14 cellular contexts compared by ENCODE assay signal in the genomic region with DNA sequence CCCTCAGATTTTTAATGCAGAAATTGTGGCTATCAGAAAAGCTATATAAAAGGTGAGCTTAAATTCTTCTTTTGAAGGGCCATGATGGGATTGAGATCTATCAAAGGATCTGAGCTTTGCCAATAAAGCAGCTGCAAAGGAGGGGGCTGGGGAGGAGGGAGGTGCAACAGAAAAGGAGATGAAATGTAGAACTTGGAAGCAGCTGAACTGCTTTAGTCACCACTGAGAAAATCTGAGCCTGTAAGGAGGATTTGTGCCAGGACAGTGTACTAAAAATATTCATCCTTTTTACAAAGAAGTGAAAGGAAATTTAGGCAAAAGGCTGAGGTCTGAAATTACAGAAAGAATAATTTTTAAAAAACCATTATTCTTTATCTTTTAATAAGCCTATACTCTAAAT. TPM values are rescaled to one million over a fixed set of nuclear protein-coding genes. Genes with fewer than 3 reads are reported as not detected.
A peak's percentile ranks its signal among the peaks of the same experiment; 100 is the strongest.
DNase-seq lines count a peak whose midpoint lies in the region; ATAC-seq and TF ChIP-seq lines count a peak whose summit lies in the region.
"Had no signal": no experiment of that assay in that cellular context is flagged by ENCODE, and none has a peak within 500 bp of the region (broad histone marks: within the 10 kb centered on the region; RNA-seq: fewer than 3 reads in every experiment).

No MANE protein-coding gene starts in this region.

- TF ChIP-seq POLR2A in stomach (IDR thresholded peaks at IDR 0.05): no peak
- TF ChIP-seq POLR2A in breast epithelium (IDR thresholded peaks at IDR 0.05): no peak

- in situ Hi-C loops in astrocyte of the spinal cord (cut with HindIII; ENCODE audit: low sequenced_read_pairs): no loop called here

- H3K36me3 Mint-ChIP-seq in CD14-positive monocyte: no peaks in the 10 kb centered on the region

- intact Hi-C loops in left ventricle myocardium inferior (cut with micrococcal nuclease) (no loop called here), stomach (cut with DNase I; ENCODE audit: low total_unique reads) (no loop called here), CD14-positive monocyte (cut with micrococcal nuclease) (loop anchor here (10.0 kb wide), 2 partner anchors 66 to 76 kb away; partner anchors contain the start of gene PSTPIP1 (in 1 of the 2)), breast epithelium (cut with DNase I; ENCODE audit: low total_unique reads) (no loop called here)

- CTCF ChIA-PET in HEK293 (lab: Yijun Ruan, JAX): interaction anchor here (0.6 to 1.5 kb wide), 7 partner anchors 10 to 483 kb away, joined by 3 to 6 read pairs (median 6); no protein-coding TSS in a partner anchor

- TF ChIP-seq EP300 in stomach (IDR thresholded peaks at IDR 0.05): no peak

- H3K9me3 ChIP-seq in HEK293 (ENCODE audit: control insufficient read depth, insufficient read depth, low read depth, low read length) (no peaks in the 10 kb centered on the region), left ventricle myocardium inferior (replicated peaks) (no peaks in the 10 kb centered on the region), stomach (no peaks in the 10 kb centered on the region), breast epithelium (no peaks in the 10 kb centered on the region)

- H3K36me3 ChIP-seq in HEK293 (ENCODE audit: control insufficient read depth in 2 of 2, insufficient read depth in 1 of 2, low read length in 2 of 2): peaks cover 0 to 3% of the 10 kb centered on the region in 2 experiments; a peak in 2 of 3 replicates
- no peaks in the 10 kb centered on the region for H3K36me3 ChIP-seq in left ventricle myocardium inferior
- H3K36me3 ChIP-seq in stomach: no peaks in the 10 kb centered on the region
- H3K36me3 ChIP-seq in breast epithelium: no peaks in the 10 kb centered on the region

- POLR2A ChIA-PET in HEK293 (lab: Yijun Ruan, JAX): interaction anchor here (3.3 kb wide), 1 partner anchor 11 kb away, joined by 13 read pairs; the partner anchor contains the start of gene TSPAN3

- TF ChIP-seq CTCF in HEK293 (tag by site-specific recombination; IDR thresholded peaks at IDR 0.05): no peak
- no peak for TF ChIP-seq CTCF in astrocyte of the spinal cord (IDR thresholded peaks at IDR 0.05; ENCODE audit: low read depth, low read length)
- TF ChIP-seq CTCF in left ventricle myocardium inferior (IDR thresholded peaks at IDR 0.05; ENCODE audit: borderline replicate concordance): no peak
- no peak for TF ChIP-seq CTCF in stomach (IDR thresholded peaks at IDR 0.05)
- no peak for TF ChIP-seq CTCF in CD14-positive monocyte (IDR thresholded peaks at IDR 0.05)
- TF ChIP-seq CTCF in breast epithelium (IDR thresholded peaks at IDR 0.05): no peak

- no peaks in the 10 kb centered on the region for H3K27me3 Mint-ChIP-seq in CD14-positive monocyte (ENCODE audit: low read depth in 3 of 3)

- DNase-seq in astrocyte of the spinal cord (ENCODE audit: low read depth, low spot score): peak; percentile 60
- DNase-seq in left ventricle myocardium inferior: no peak
- DNase-seq in stomach: no peak
- no peak for DNase-seq in CD14-positive monocyte (ENCODE audit: low spot score)
- no peak for DNase-seq in breast epithelium (ENCODE audit: low spot score in 2 of 2)
- no peak for DNase-seq in T1000 (lab: John Stamatoyannopoulos, UW)
- DNase-seq: activated CD4-positive, CD25-positive, alpha-beta regulatory T cell; activated effector memory CD4-positive, alpha-beta T cell treated with Interleukin-2 at 50 U/mL for 16 hours; EL; NCI-H1105 had no signal

- H3K27ac ChIP-seq in HEK293 (ENCODE audit: extremely low read depth, low read depth, low read length) (no peak overlapping the region), left ventricle myocardium inferior (replicated peaks) (peak overlapping the region; percentile 51), stomach (peak overlapping the region in 3 of 5 donors; percentile 2 to 47 (median 3)), breast epithelium (no peak overlapping the region)

- H3K4me3 Mint-ChIP-seq in CD14-positive monocyte: no peak overlapping the region

- H3K27me3 ChIP-seq in left ventricle myocardium inferior (ENCODE audit: low read depth) (no peaks in the 10 kb centered on the region), stomach (no peaks in the 10 kb centered on the region), breast epithelium (no peaks in the 10 kb centered on the region)

- H3K4me1 ChIP-seq in HEK293 (ENCODE audit: control insufficient read depth, insufficient read depth, low read length): peaks cover 59% of the 10 kb centered on the region
- H3K4me1 ChIP-seq in left ventricle myocardium inferior: peaks cover 37% of the 10 kb centered on the region
- H3K4me1 ChIP-seq in stomach: peaks cover 27 to 95% (median 60%) of the 10 kb centered on the region in 4 donors
- peaks cover 0 to 7% of the 10 kb centered on the region in 2 donors for H3K4me1 ChIP-seq in breast epithelium

- no peak for ATAC-seq in HG03025 (IDR thresholded peaks at IDR 0.05; ENCODE audit: low FRiP score, unreplicated experiment)
- ATAC-seq: HCT116, Panc1 had no signal

- H3K4me3 ChIP-seq in HEK293 (ENCODE audit: low read depth, low read length) (no peak overlapping the region), astrocyte of the spinal cord (ENCODE audit: low read depth, low read length) (no peak overlapping the region), left ventricle myocardium inferior (peak overlapping the region; percentile 29), stomach (no peak overlapping the region), breast epithelium (no peak overlapping the region)

- no peaks in the 10 kb centered on the region for H3K9me3 Mint-ChIP-seq in CD14-positive monocyte

- H3K27ac Mint-ChIP-seq in CD14-positive monocyte: peak overlapping the region in 2 of 7 donors; percentile 38 to 73

- peaks cover 35% of the 10 kb centered on the region for H3K4me1 Mint-ChIP-seq in CD14-positive monocyte

TF ChIP-seq in HEK293, 187 proteins besides CTCF, POLR2A, EP300 and RAD21:
- TF ChIP-seq ZFP37 (tag by site-specific recombination; IDR thresholded peaks at IDR 0.05) (no peak), ZNF341 (tag by site-specific recombination; IDR thresholded peaks at IDR 0.05; ENCODE audit: low read depth) (peak; percentile 48; the same call in 1 of the 2 replicates)

RNA-seq across cellular contexts. Expression of gene TSPAN3, which starts 10.3 kb away (rescaled TPM):
- total RNA-seq in left ventricle myocardium inferior: 98.6 TPM
- total RNA-seq in stomach: 100 to 1,000 TPM in 3 of 5 donors, 10 to 100 TPM in 2; 42.9 to 390 (median 143) TPM
- polyA plus RNA-seq in stomach: 100 to 1,000 TPM in 1 of 3 donors, 10 to 100 TPM in 2; 48.7 to 100 (median 99.2) TPM
- polyA plus RNA-seq in CD14-positive monocyte: 10 to 100 TPM; 53.2 to 68.0 TPM
- total RNA-seq in breast epithelium: 100 to 1,000 TPM; 148 to 398 (median 292) TPM

Comparison
In these comparisons a context has a peak if more than half of its experiments do, and no peak if none do; other contexts are left out.
1. H3K27ac ChIP-seq: peak in left ventricle myocardium inferior (single experiment) and stomach (3 of 5); none in HEK293 (single experiment) and breast epithelium (0 of 2).
2. intact Hi-C loops: an anchor here in CD14-positive monocyte (10.0 kb wide); none called in left ventricle myocardium inferior, stomach and breast epithelium.